23 cellular contexts compared by ENCODE assay signal in genomic region chr7:157496426-157497275, GRCh38.
DNase-seq lines count a peak whose midpoint lies in the region; TF ChIP-seq lines count a peak whose summit lies in the region.
"Had no signal": no experiment of that assay in that cellular context is flagged by ENCODE, and none has a peak within 500 bp of the region (broad histone marks: within the 10 kb centered on the region; RNA-seq: fewer than 3 reads in every experiment).

No MANE protein-coding gene starts in this region.

- POLR2A ChIA-PET in activated CD4-positive, alpha-beta T cell treated with anti-CD3 and anti-CD28 coated beads, Interleukin-2, amount 10 ng/mL, durations not matched to agents 7 days and 5 days (lab: Charles Lee): no interaction called here

- no peaks in the 10 kb centered on the region for H3K36me3 ChIP-seq in neural progenitor cell
- H3K36me3 ChIP-seq: left lung, SJCRH30, suprapubic skin had no signal

- H3K4me2 ChIP-seq in neural progenitor cell: no peak overlapping the region
- H3K4me2 ChIP-seq: smooth muscle cell had no signal

- H3K36me3 Mint-ChIP-seq in activated CD4-positive, alpha-beta T cell treated with anti-CD3 and anti-CD28 coated beads, Interleukin-2, amount 10 ng/mL, durations not matched to agents 7 days and 5 days (ENCODE audit: low read depth): peaks cover 23% of the 10 kb centered on the region
- H3K36me3 Mint-ChIP-seq in neural progenitor cell: no peaks in the 10 kb centered on the region
- H3K36me3 Mint-ChIP-seq: stimulated activated memory B cell treated with anti-CD40 and anti-IgM and Interleukin-4, amounts not matched to agents 10 μg/mL and 1 μg/mL and 100 μg/mL, for 72 hours had no signal

- H3K27ac ChIP-seq in neural progenitor cell: no peak overlapping the region
- H3K27ac ChIP-seq: HL-60, left lung, SJCRH30, suprapubic skin had no signal

- no peak overlapping the region for H2AFZ ChIP-seq in neural progenitor cell (replicated peaks)

- H3K27me3 ChIP-seq in neural progenitor cell: peaks cover 26% of the 10 kb centered on the region
- H3K27me3 ChIP-seq: suprapubic skin had no signal

- DNase-seq in activated CD4-positive, alpha-beta T cell treated with anti-CD3 and anti-CD28 coated beads, Interleukin-2, amount 10 ng/mL, durations not matched to agents 7 days and 5 days: no peak
- no peak for DNase-seq in activated CD4-positive, alpha-beta T cell treated with anti-CD3 and anti-CD28 coated beads for 1 hour
- peak; percentile 0 to 15 for DNase-seq in stimulated activated CD4-positive, alpha-beta T cell treated with anti-CD3 and anti-CD28 coated beads, Interleukin-2, amount 100 ng/mL, for 24 hours
- no peak for DNase-seq in stimulated activated CD4-positive, alpha-beta T cell treated with anti-CD3 and anti-CD28 coated beads, Interleukin-1b, Interleukin-23, amount 100 ng/mL, for 48 hours
- DNase-seq in neural progenitor cell (ENCODE audit: low spot score) (no peak), medulla oblongata (ENCODE audit: extremely low spot score) (no peak), SK-N-DZ (ENCODE audit: low spot score) (no peak), cerebellum (ENCODE audit: low spot score) (no peak)
- DNase-seq: CD4-positive, alpha-beta T cell; cerebellar nuclear complex; left lung; mesendoderm; NCI-H1417; NCI-H2029 treated with DMSO at 0.1 percent for 48 hours; NCI-H226; NCI-H748 treated with DMSO at 0.1 percent for 48 hours; occipital lobe; SJCRH30; stimulated activated CD4-positive, alpha-beta T cell treated with anti-CD3 and anti-CD28 coated beads, Interleukin-2, amount 100 ng/mL, for 48 hours had no signal

- H3F3A ChIP-seq in neural progenitor cell (ENCODE audit: low read depth): no peaks in the 10 kb centered on the region

- no peaks in the 10 kb centered on the region for H3K9me3 ChIP-seq in neural progenitor cell (ENCODE audit: low read depth)
- H3K9me3 ChIP-seq: left lung, SJCRH30, suprapubic skin had no signal

- CTCF ChIA-PET in activated CD4-positive, alpha-beta T cell treated with anti-CD3 and anti-CD28 coated beads, Interleukin-2, amount 10 ng/mL, durations not matched to agents 7 days and 5 days (lab: Charles Lee): interaction anchor here (0.7 kb wide), 1 partner anchor 80 kb away, joined by 4 read pairs; no protein-coding TSS in a partner anchor

- peak overlapping the region; percentile 31 for H3K27ac Mint-ChIP-seq in activated CD4-positive, alpha-beta T cell treated with anti-CD3 and anti-CD28 coated beads, Interleukin-2, amount 10 ng/mL, durations not matched to agents 7 days and 5 days
- H3K27ac Mint-ChIP-seq in neural progenitor cell: peak overlapping the region; percentile 87
- H3K27ac Mint-ChIP-seq: CD4-positive, alpha-beta T cell; stimulated activated memory B cell treated with anti-CD40 and anti-IgM and Interleukin-4, amounts not matched to agents 10 μg/mL and 1 μg/mL and 100 μg/mL, for 72 hours had no signal

- peaks cover 23% of the 10 kb centered on the region for H3K27me3 Mint-ChIP-seq in activated CD4-positive, alpha-beta T cell treated with anti-CD3 and anti-CD28 coated beads, Interleukin-2, amount 10 ng/mL, durations not matched to agents 7 days and 5 days
- H3K27me3 Mint-ChIP-seq in neural progenitor cell (ENCODE audit: insufficient read depth, low read depth): peaks cover 12% of the 10 kb centered on the region
- H3K27me3 Mint-ChIP-seq: CD4-positive, alpha-beta T cell had no signal

- H3K4me3 ChIP-seq in neural progenitor cell: no peak overlapping the region
- H3K4me3 ChIP-seq: left lung, SJCRH30, smooth muscle cell, suprapubic skin had no signal

- H3K9ac ChIP-seq in neural progenitor cell: no peak overlapping the region

- no peak for TF ChIP-seq CTCF in neural progenitor cell (IDR thresholded peaks at IDR 0.05)

- no peaks in the 10 kb centered on the region for H4K20me1 ChIP-seq in neural progenitor cell (ENCODE audit: low read depth)

- H3K79me2 ChIP-seq in neural progenitor cell (ENCODE audit: low read depth): no peaks in the 10 kb centered on the region

- no peaks in the 10 kb centered on the region for H3K4me1 ChIP-seq in neural progenitor cell
- H3K4me1 ChIP-seq: left lung, SJCRH30, suprapubic skin had no signal

- H3K9me3 Mint-ChIP-seq in activated CD4-positive, alpha-beta T cell treated with anti-CD3 and anti-CD28 coated beads, Interleukin-2, amount 10 ng/mL, durations not matched to agents 7 days and 5 days: peaks cover 24% of the 10 kb centered on the region
- peaks cover 7% of the 10 kb centered on the region for H3K9me3 Mint-ChIP-seq in neural progenitor cell
- H3K9me3 Mint-ChIP-seq: CD4-positive, alpha-beta T cell; stimulated activated memory B cell treated with anti-CD40 and anti-IgM and Interleukin-4, amounts not matched to agents 10 μg/mL and 1 μg/mL and 100 μg/mL, for 72 hours had no signal

- no peak overlapping the region for H3K4me3 Mint-ChIP-seq in activated CD4-positive, alpha-beta T cell treated with anti-CD3 and anti-CD28 coated beads, Interleukin-2, amount 10 ng/mL, durations not matched to agents 7 days and 5 days
- H3K4me3 Mint-ChIP-seq in neural progenitor cell: no peak overlapping the region
- H3K4me3 Mint-ChIP-seq: CD4-positive, alpha-beta T cell; stimulated activated memory B cell treated with anti-CD40 and anti-IgM and Interleukin-4, amounts not matched to agents 10 μg/mL and 1 μg/mL and 100 μg/mL, for 72 hours had no signal

- peaks cover 22% of the 10 kb centered on the region for H3K4me1 Mint-ChIP-seq in activated CD4-positive, alpha-beta T cell treated with anti-CD3 and anti-CD28 coated beads, Interleukin-2, amount 10 ng/mL, durations not matched to agents 7 days and 5 days
- peaks cover 40% of the 10 kb centered on the region for H3K4me1 Mint-ChIP-seq in neural progenitor cell
- H3K4me1 Mint-ChIP-seq: stimulated activated memory B cell treated with anti-CD40 and anti-IgM and Interleukin-4, amounts not matched to agents 10 μg/mL and 1 μg/mL and 100 μg/mL, for 72 hours had no signal

Comparison
In these comparisons a context has a peak if more than half of its experiments do, and no peak if none do; other contexts are left out.
1. DNase-seq: peak in stimulated activated CD4-positive, alpha-beta T cell treated with anti-CD3 and anti-CD28 coated beads, Interleukin-2, amount 100 ng/mL, for 24 hours (2 of 2); none in activated CD4-positive, alpha-beta T cell treated with anti-CD3 and anti-CD28 coated beads, Interleukin-2, amount 10 ng/mL, durations not matched to agents 7 days and 5 days (single experiment), activated CD4-positive, alpha-beta T cell treated with anti-CD3 and anti-CD28 coated beads for 1 hour (single experiment), stimulated activated CD4-positive, alpha-beta T cell treated with anti-CD3 and anti-CD28 coated beads, Interleukin-1b, Interleukin-23, amount 100 ng/mL, for 48 hours (single experiment), neural progenitor cell (single experiment), medulla oblongata (single experiment), SK-N-DZ (single experiment) and cerebellum (single experiment).